Comparison of ENCODE assay signal across 1 cellular context in genomic region chr12:7058163-7058845, GRCh38.
TF ChIP-seq lines count a peak whose summit lies in the region.

No MANE protein-coding gene starts in this region.

TF ChIP-seq in HepG2, 621 proteins besides CTCF, POLR2A, EP300 and RAD21:
- TF ChIP-seq NR2F6 (IDR thresholded peaks at IDR 0.05): peak; percentile 45; the same call in 1 of the 2 replicates
- TF ChIP-seq NR2F6 (CRISPR knock-in tag; IDR thresholded peaks at IDR 0.05): no peak
- 0 out of 2 replicates have a peak, but pooled peaks have one; percentile 39 for TF ChIP-seq PPARG (CRISPR knock-in tag; conservative IDR thresholded peaks at IDR 0.05)
- no peak for TF ChIP-seq ZBTB7A (CRISPR knock-in tag; IDR thresholded peaks at IDR 0.05)
- TF ChIP-seq, protein P1, sequence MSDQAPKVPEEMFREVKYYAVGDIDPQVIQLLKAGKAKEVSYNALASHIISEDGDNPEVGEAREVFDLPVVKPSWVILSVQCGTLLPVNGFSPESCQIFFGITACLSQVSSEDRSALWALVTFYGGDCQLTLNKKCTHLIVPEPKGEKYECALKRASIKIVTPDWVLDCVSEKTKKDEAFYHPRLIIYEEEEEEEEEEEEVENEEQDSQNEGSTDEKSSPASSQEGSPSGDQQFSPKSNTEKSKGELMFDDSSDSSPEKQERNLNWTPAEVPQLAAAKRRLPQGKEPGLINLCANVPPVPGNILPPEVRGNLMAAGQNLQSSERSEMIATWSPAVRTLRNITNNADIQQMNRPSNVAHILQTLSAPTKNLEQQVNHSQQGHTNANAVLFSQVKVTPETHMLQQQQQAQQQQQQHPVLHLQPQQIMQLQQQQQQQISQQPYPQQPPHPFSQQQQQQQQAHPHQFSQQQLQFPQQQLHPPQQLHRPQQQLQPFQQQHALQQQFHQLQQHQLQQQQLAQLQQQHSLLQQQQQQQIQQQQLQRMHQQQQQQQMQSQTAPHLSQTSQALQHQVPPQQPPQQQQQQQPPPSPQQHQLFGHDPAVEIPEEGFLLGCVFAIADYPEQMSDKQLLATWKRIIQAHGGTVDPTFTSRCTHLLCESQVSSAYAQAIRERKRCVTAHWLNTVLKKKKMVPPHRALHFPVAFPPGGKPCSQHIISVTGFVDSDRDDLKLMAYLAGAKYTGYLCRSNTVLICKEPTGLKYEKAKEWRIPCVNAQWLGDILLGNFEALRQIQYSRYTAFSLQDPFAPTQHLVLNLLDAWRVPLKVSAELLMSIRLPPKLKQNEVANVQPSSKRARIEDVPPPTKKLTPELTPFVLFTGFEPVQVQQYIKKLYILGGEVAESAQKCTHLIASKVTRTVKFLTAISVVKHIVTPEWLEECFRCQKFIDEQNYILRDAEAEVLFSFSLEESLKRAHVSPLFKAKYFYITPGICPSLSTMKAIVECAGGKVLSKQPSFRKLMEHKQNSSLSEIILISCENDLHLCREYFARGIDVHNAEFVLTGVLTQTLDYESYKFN (CRISPR knock-in tag; conservative IDR thresholded peaks at IDR 0.05): 0 out of 2 replicates have a peak, but pooled peaks have one; percentile 18
- TF ChIP-seq NFYB (CRISPR knock-in tag; IDR thresholded peaks at IDR 0.05): no peak
- no peak for TF ChIP-seq ZSCAN25 (CRISPR knock-in tag; IDR thresholded peaks at IDR 0.05)
- no peak for TF ChIP-seq ZNF468 (CRISPR knock-in tag; IDR thresholded peaks at IDR 0.05)
- TF ChIP-seq ZNF687 (CRISPR knock-in tag; IDR thresholded peaks at IDR 0.05): peak; percentile 22; the same call in 1 of the 2 replicates
- TF ChIP-seq ZNF709 (CRISPR knock-in tag; IDR thresholded peaks at IDR 0.05): no peak
- peak; percentile 66 for TF ChIP-seq RARA (CRISPR knock-in tag; IDR thresholded peaks at IDR 0.05)
- peak; percentile 7; the same call in 1 of the 2 replicates for TF ChIP-seq HNF4G (IDR thresholded peaks at IDR 0.05; ENCODE audit: borderline replicate concordance, low read depth, low read length)
- TF ChIP-seq HNF4G (CRISPR knock-in tag; IDR thresholded peaks at IDR 0.05; ENCODE audit: borderline replicate concordance, low read depth): no peak
TF ChIP-seq in HepG2: peak in this region for 6.
